In the genomic region with DNA sequence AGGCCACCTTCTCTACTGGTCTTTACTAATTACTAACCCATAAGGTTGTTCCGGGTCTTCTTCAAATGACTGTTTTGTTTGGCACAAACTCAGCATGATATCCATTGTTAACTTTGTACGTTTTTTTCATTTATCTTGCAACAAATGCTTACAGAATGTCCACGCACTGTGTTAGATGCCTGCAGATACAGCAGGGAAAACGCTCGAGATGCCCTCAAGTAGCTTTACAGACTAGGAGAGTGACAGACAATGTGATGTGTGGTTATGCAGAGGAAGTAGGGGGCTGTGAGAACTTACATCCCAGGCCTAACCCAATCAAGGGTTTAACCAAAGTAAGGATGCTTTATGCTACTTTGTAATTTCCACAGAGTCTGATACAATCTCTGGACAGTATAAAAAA, we compare ENCODE assay signal across 8 cellular contexts. TPM values are rescaled to one million over a fixed set of nuclear protein-coding genes. Genes with fewer than 3 reads are reported as not detected.
A peak's percentile ranks its signal among the peaks of the same experiment; 100 is the strongest.
DNase-seq lines count a peak whose midpoint lies in the region; ATAC-seq and TF ChIP-seq lines count a peak whose summit lies in the region.

No MANE protein-coding gene starts in this region.

- H2AK5ac ChIP-seq in neuronal stem cell (ENCODE audit: low read depth, low read length) = no peak overlapping the region

- H3K9me3 ChIP-seq in neuronal stem cell (replicated peaks in 1 of 2; ENCODE audit: control insufficient read depth in 2 of 2, insufficient read depth in 1 of 2, low read depth in 1 of 2, low read length in 2 of 2) = peaks cover 0 to 2% of the 10 kb centered on the region in 2 donors

- peaks cover 0 to 3% (median 0%) of the 10 kb centered on the region in 3 experiments for H3K27me3 ChIP-seq in neuronal stem cell (ENCODE audit: control insufficient read depth in 3 of 3, insufficient read depth in 3 of 3, low read depth in 1 of 3, low read length in 3 of 3)

- H3K27ac ChIP-seq in neuronal stem cell (replicated peaks; ENCODE audit: low read length) = peak overlapping the region; percentile 7

- H3K14ac ChIP-seq in neuronal stem cell (ENCODE audit: low read length) = no peak overlapping the region

- H4K8ac ChIP-seq in neuronal stem cell (ENCODE audit: low read depth, low read length) = no peak overlapping the region

- TF ChIP-seq CTCF in GM12865 (IDR thresholded peaks at IDR 0.05; ENCODE audit: insufficient read depth, low read depth, low read length, missing control alignments) = no peak

- no peak overlapping the region for H3K18ac ChIP-seq in neuronal stem cell (ENCODE audit: low read length)

- H2BK5ac ChIP-seq in neuronal stem cell (ENCODE audit: low read length) = no peak overlapping the region

- no peak overlapping the region for H2BK12ac ChIP-seq in neuronal stem cell (ENCODE audit: low read length)

- H2BK15ac ChIP-seq in neuronal stem cell (ENCODE audit: low read length) = no peak overlapping the region

- H3K23ac ChIP-seq in neuronal stem cell (ENCODE audit: low read depth, low read length, poor library complexity) = no peak overlapping the region

- DNase-seq in GM12865 (ENCODE audit: low read depth) (peak; percentile 28), NCI-H146 treated with DMSO at 0.1 percent for 48 hours (lab: John Stamatoyannopoulos, UW; ENCODE audit: unreplicated experiment) (peak; percentile 72), dermis blood vessel endothelial cell (peak; percentile 34), neuronal stem cell (ENCODE audit: low spot score) (no peak), NCI-H748 treated with DMSO at 0.1 percent for 48 hours (lab: John Stamatoyannopoulos, UW) (no peak), T1000 (lab: John Stamatoyannopoulos, UW) (no peak), kidney glomerular epithelial cell (lab: John Stamatoyannopoulos, UW) (no peak)

- WGBS in neuronal stem cell (ENCODE audit: extremely low coverage in 2 of 2, insufficient read length in 2 of 2, insufficient replicate concordance in 1 of 2), 2 donors = no CpG with 5 or more reads among the region's 5 CpGs

- H3K4me1 ChIP-seq in neuronal stem cell (ENCODE audit: control insufficient read depth in 2 of 2, insufficient read depth in 1 of 2, low read depth in 1 of 2, low read length in 2 of 2) = peaks cover 6 to 7% of the 10 kb centered on the region in 2 donors

- no peak overlapping the region for H3K4ac ChIP-seq in neuronal stem cell (ENCODE audit: low read length)

- H3K4me2 ChIP-seq in neuronal stem cell (ENCODE audit: insufficient read depth, low read length, poor library complexity, severe bottlenecking) = peak overlapping the region; percentile 80

- no peak overlapping the region for H2BK120ac ChIP-seq in neuronal stem cell (ENCODE audit: low read depth, low read length)

- no peak for ATAC-seq in HG03432 (IDR thresholded peaks at IDR 0.05; ENCODE audit: unreplicated experiment)

- H3K79me1 ChIP-seq in neuronal stem cell (ENCODE audit: low read depth, low read length) = peaks cover 4% of the 10 kb centered on the region

- no peak overlapping the region for H4K91ac ChIP-seq in neuronal stem cell (ENCODE audit: low read depth, low read length, poor library complexity)

- peak overlapping the region; percentile 69 for H3K4me3 ChIP-seq in GM12865 (ENCODE audit: low read depth, low read length)
- peak overlapping the region in 1 of 2 donors; percentile 99 for H3K4me3 ChIP-seq in neuronal stem cell (ENCODE audit: low read length in 2 of 2)

- peak overlapping the region; percentile 99 for H2AFZ ChIP-seq in neuronal stem cell (ENCODE audit: low read length)

- H3K36me3 ChIP-seq in neuronal stem cell (replicated peaks in 1 of 2; ENCODE audit: control insufficient read depth in 2 of 2, insufficient read depth in 2 of 2, low read length in 2 of 2) = peaks cover 8 to 32% of the 10 kb centered on the region in 2 donors

- H3K9ac ChIP-seq in neuronal stem cell (ENCODE audit: low read depth, low read length, poor library complexity) = no peak overlapping the region

RNA-seq across cellular contexts. Expression of a gene that starts 0.9 kb away (rescaled TPM):
- total RNA-seq in dermis blood vessel endothelial cell = 27.9 and 32.0 TPM in 2 replicates
- polyA plus RNA-seq in neuronal stem cell (2013, experiment 1 of 2) = 91.2 TPM
- polyA plus RNA-seq in neuronal stem cell (2013, experiment 2 of 2) = 92.8 TPM

RNA-seq across cellular contexts. Expression of a gene that starts 23.9 kb away (rescaled TPM):
- 564 and 1,344 TPM in 2 replicates for total RNA-seq in dermis blood vessel endothelial cell
- polyA plus RNA-seq in neuronal stem cell (2013, experiment 1 of 2) = 459 TPM
- 457 TPM for polyA plus RNA-seq in neuronal stem cell (2013, experiment 2 of 2)

RNA-seq across cellular contexts. Expression of a gene that starts 35.3 kb away (rescaled TPM):
- total RNA-seq in dermis blood vessel endothelial cell = not detected in 2 replicates
- polyA plus RNA-seq in neuronal stem cell (2013, experiment 1 of 2) = not detected
- polyA plus RNA-seq in neuronal stem cell (2013, experiment 2 of 2) = not detected

Comparison
In these comparisons a context has a peak if more than half of its experiments do, and no peak if none do; other contexts are left out.
1. DNase-seq: peak in GM12865 (single experiment), NCI-H146 treated with DMSO at 0.1 percent for 48 hours (single experiment) and dermis blood vessel endothelial cell (single experiment); none in neuronal stem cell (single experiment), NCI-H748 treated with DMSO at 0.1 percent for 48 hours (single experiment), T1000 (single experiment) and kidney glomerular epithelial cell (single experiment).